In the genomic region with DNA sequence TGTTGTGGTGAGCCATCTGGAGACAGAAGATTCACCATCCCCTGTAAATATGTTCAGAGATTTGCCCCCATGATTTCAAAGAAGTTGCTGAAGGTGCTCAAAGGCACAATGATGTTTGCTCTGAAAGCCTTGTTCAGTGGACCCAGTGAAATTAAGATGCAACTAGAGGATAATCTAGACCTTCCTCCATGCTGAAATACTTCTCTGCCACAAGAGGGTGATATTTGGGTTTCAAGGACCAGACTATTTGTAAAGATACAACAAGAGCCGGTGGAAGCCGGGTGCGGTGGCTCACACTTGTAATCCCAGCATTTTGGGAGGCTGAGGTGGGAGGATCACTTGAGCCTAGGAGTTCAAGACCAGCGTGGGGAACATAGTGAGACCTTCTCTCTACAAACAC, we compare ENCODE assay signal across 9 cellular contexts. TPM values are rescaled to one million over a fixed set of nuclear protein-coding genes. Genes with fewer than 3 reads are reported as not detected.
DNase-seq lines count a peak whose midpoint lies in the region; ATAC-seq and TF ChIP-seq lines count a peak whose summit lies in the region.
"Had no signal": no experiment of that assay in that cellular context is flagged by ENCODE, and none has a peak within 500 bp of the region (broad histone marks: within the 10 kb centered on the region; RNA-seq: fewer than 3 reads in every experiment).

No MANE protein-coding gene starts in this region.

- H3K4me1 ChIP-seq in A673 (ENCODE audit: insufficient read depth, low read length, poor library complexity, severe bottlenecking), result peaks cover 8% of the 10 kb centered on the region
- H3K4me1 ChIP-seq in mesenchymal stem cell (ENCODE audit: control insufficient read depth, insufficient read depth, low read depth, low read length), result no peaks in the 10 kb centered on the region

- H2BK12ac ChIP-seq in mesenchymal stem cell (ENCODE audit: low read length in 2 of 2), result no peak overlapping the region

- H2BK15ac ChIP-seq in mesenchymal stem cell (ENCODE audit: low read depth, poor library complexity, severe bottlenecking), result no peak overlapping the region

- no peak overlapping the region for H2BK120ac ChIP-seq in mesenchymal stem cell (ENCODE audit: low read depth, low read length)

- H3K27ac ChIP-seq in A673 (ENCODE audit: low read depth, low read length, poor library complexity, severe bottlenecking), result no peak overlapping the region
- no peak overlapping the region for H3K27ac ChIP-seq in mesenchymal stem cell (ENCODE audit: low read length, poor library complexity, severe bottlenecking)

- H3K4ac ChIP-seq in mesenchymal stem cell (ENCODE audit: low read depth in 1 of 2, low read length in 2 of 2), result no peak overlapping the region

- H3K23ac ChIP-seq in mesenchymal stem cell (ENCODE audit: low read length in 2 of 2), result no peak overlapping the region

- H3K27me3 ChIP-seq in A673 (replicated peaks; ENCODE audit: insufficient read depth, low read depth, low read length, poor library complexity) (peaks cover 4% of the 10 kb centered on the region), mesenchymal stem cell (ENCODE audit: control insufficient read depth in 1 of 2, insufficient read depth in 1 of 2, low read length in 2 of 2) (peaks cover 20 to 38% of the 10 kb centered on the region in 2 experiments)

- H3K36me3 ChIP-seq in A673 (ENCODE audit: insufficient read depth, low read length, poor library complexity, severe bottlenecking), result no peaks in the 10 kb centered on the region
- no peaks in the 10 kb centered on the region for H3K36me3 ChIP-seq in mesenchymal stem cell (ENCODE audit: control insufficient read depth in 1 of 2, insufficient read depth in 2 of 2, low read depth in 1 of 2, low read length in 2 of 2)

- H3K79me1 ChIP-seq in mesenchymal stem cell (replicated peaks; ENCODE audit: low read length, poor library complexity, severe bottlenecking), result no peaks in the 10 kb centered on the region

- H4K91ac ChIP-seq in mesenchymal stem cell (ENCODE audit: low read length), result no peak overlapping the region

- DNase-seq in A673 (ENCODE audit: low spot score), result peak; percentile 51
- DNase-seq in RKO (ENCODE audit: low spot score), result peak; percentile 62
- peak; percentile 37 for DNase-seq in fibroblast of pulmonary artery (ENCODE audit: low read depth)
- no peak for DNase-seq in mesenchymal stem cell
- no peak for DNase-seq in activated T-cell treated with anti-CD3 and anti-CD28 coated beads, Interleukin-2, amount 50 U/mL, for 48 hours
- no peak for DNase-seq in iPS-NIHi11 (ENCODE audit: low spot score)
- DNase-seq: COR-L47 had no signal

- no peak overlapping the region for H3K18ac ChIP-seq in mesenchymal stem cell (ENCODE audit: low read depth in 1 of 2, low read length in 2 of 2)

- no peak overlapping the region for H3K4me2 ChIP-seq in mesenchymal stem cell (ENCODE audit: low read length, poor library complexity, severe bottlenecking)

- POLR2A ChIA-PET in A673 (lab: Charles Lee; ENCODE audit: low non-redundant PET), result no interaction called here

- no peak overlapping the region for H3K9ac ChIP-seq in mesenchymal stem cell (ENCODE audit: low read length)

- 93% methylated on average over 3 of the region's 4 CpGs for WGBS in mesenchymal stem cell

- peak; percentile 43 for ATAC-seq in GM19351 (IDR thresholded peaks at IDR 0.05; ENCODE audit: unreplicated experiment)
- ATAC-seq in GM19023 (IDR thresholded peaks at IDR 0.05; ENCODE audit: unreplicated experiment), result no peak

- no TSS peak for BruUV-seq in A673 (replicated peaks; lab: Mats Ljungman, UMichigan)

- no peak overlapping the region for H2AK5ac ChIP-seq in mesenchymal stem cell (ENCODE audit: low read length, severe bottlenecking)

- H3K4me3 ChIP-seq in A673 (ENCODE audit: low read depth, low read length, poor library complexity, severe bottlenecking) (no peak overlapping the region), fibroblast of pulmonary artery (replicated peaks; ENCODE audit: low read depth, low read length) (no peak overlapping the region), mesenchymal stem cell (ENCODE audit: insufficient read depth in 1 of 2, low read depth in 1 of 2, low read length in 2 of 2) (no peak overlapping the region)

- H3K14ac ChIP-seq in mesenchymal stem cell (ENCODE audit: low read length in 2 of 2), result no peak overlapping the region

- intact Hi-C loops in A673 (cut with micrococcal nuclease; ENCODE audit: unreplicated experiment), result no loop called here

- CTCF ChIA-PET in A673 (lab: Charles Lee), result no interaction called here

- no peak overlapping the region for H2AFZ ChIP-seq in mesenchymal stem cell (ENCODE audit: low read depth, low read length)

- no peak overlapping the region for H4K8ac ChIP-seq in mesenchymal stem cell (ENCODE audit: low read length)

- H2BK5ac ChIP-seq in mesenchymal stem cell (ENCODE audit: low read depth, low read length, poor library complexity, severe bottlenecking), result no peak overlapping the region

- peak; percentile 60 for TF ChIP-seq CTCF in A673 (conservative IDR thresholded peaks at IDR 0.05; ENCODE audit: low read depth, low read length)
- TF ChIP-seq CTCF in fibroblast of pulmonary artery (IDR thresholded peaks at IDR 0.05; ENCODE audit: low read length, missing control alignments), result peak; percentile 43

- H3K9me3 ChIP-seq in A673 (ENCODE audit: low read depth, low read length, poor library complexity, severe bottlenecking) (no peaks in the 10 kb centered on the region), mesenchymal stem cell (ENCODE audit: control insufficient read depth, low read length) (no peaks in the 10 kb centered on the region)

RNA-seq across cellular contexts. Expression of a gene that starts 13.5 kb away (rescaled TPM):
- total RNA-seq in A673 (2021), result 6.4 and 9.1 TPM in 2 replicates
- 15.6 TPM for polyA plus RNA-seq in mesenchymal stem cell (2013, experiment 1 of 2)
- polyA plus RNA-seq in mesenchymal stem cell (2013, experiment 2 of 2), result 15.2 TPM

Comparison
In these comparisons a context has a peak if more than half of its experiments do, and no peak if none do; other contexts are left out.
1. DNase-seq: peak in A673 (single experiment), RKO (single experiment) and fibroblast of pulmonary artery (single experiment); none in mesenchymal stem cell (single experiment), activated T-cell treated with anti-CD3 and anti-CD28 coated beads, Interleukin-2, amount 50 U/mL, for 48 hours (0 of 2) and iPS-NIHi11 (single experiment).